Comparison of ENCODE assay signal across 14 cellular contexts in the genomic region with DNA sequence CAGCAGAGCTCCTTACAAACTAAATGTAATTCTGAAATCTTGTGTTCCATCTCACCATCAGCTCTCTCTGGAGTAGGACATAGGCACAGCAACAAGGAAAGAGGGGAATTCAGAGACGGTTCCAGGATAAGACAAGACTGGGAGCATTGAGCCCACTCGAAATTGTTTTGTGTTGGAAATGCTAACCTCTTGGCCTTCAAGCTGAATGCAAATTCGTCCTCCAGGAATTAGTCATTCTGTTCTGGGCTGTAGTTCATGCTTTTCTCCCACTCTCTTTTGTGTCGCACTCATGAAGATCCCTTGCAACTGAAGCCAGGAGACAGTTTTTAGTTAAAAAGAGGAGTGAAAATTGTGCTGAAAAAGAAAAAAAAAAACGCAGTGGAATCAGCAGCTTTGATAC.
DNase-seq lines count a peak whose midpoint lies in the region; ATAC-seq, FAIRE-seq and TF ChIP-seq lines count a peak whose summit lies in the region.
"Had no signal": no experiment of that assay in that cellular context is flagged by ENCODE, and none has a peak within 500 bp of the region (broad histone marks: within the 10 kb centered on the region; RNA-seq: fewer than 3 reads in every experiment).

No MANE protein-coding gene starts in this region.

- 54% methylated on average over 5 of the region's 5 CpGs for WGBS in prostate gland

- H3K9ac ChIP-seq in OCI-LY3 (ENCODE audit: low read length): no peak overlapping the region
- H3K9ac ChIP-seq: parathyroid adenoma had no signal

- peak overlapping the region; percentile 74 for H3K4me2 ChIP-seq in OCI-LY3 (ENCODE audit: low read length)
- H3K4me2 ChIP-seq: A549 had no signal

- no peak for FAIRE-seq in HTR-8/SVneo (lab: Jason Lieb, UNC)
- FAIRE-seq: A549 had no signal

- no peaks in the 10 kb centered on the region for H4K20me1 ChIP-seq in OCI-LY3 (ENCODE audit: insufficient read depth, low read length)

- H2AFZ ChIP-seq in OCI-LY3 (ENCODE audit: low read depth, low read length): no peak overlapping the region
- H2AFZ ChIP-seq: parathyroid adenoma had no signal

- H3K27me3 ChIP-seq in cardiac muscle cell: no peaks in the 10 kb centered on the region
- no peaks in the 10 kb centered on the region for H3K27me3 ChIP-seq in OCI-LY3 (ENCODE audit: low read depth, low read length)
- H3K27me3 ChIP-seq in prostate gland (replicated peaks; ENCODE audit: insufficient read depth): no peaks in the 10 kb centered on the region
- H3K27me3 ChIP-seq: transverse colon had no signal

- H3K9me3 ChIP-seq in cardiac muscle cell (ENCODE audit: low read depth): no peaks in the 10 kb centered on the region
- H3K9me3 ChIP-seq in OCI-LY3 (ENCODE audit: insufficient read depth, low read length): no peaks in the 10 kb centered on the region
- no peaks in the 10 kb centered on the region for H3K9me3 ChIP-seq in prostate gland
- H3K9me3 ChIP-seq: A549, transverse colon had no signal

- intact Hi-C loops in Right ventricle myocardium inferior (cut with DNase I): no loop called here
- intact Hi-C loops in prostate gland (cut with DNase I): no loop called here

- peaks cover 8% of the 10 kb centered on the region for H3K4me1 ChIP-seq in cardiac muscle cell (ENCODE audit: low read depth)
- H3K4me1 ChIP-seq in OCI-LY3 (ENCODE audit: low read length): peaks cover 41% of the 10 kb centered on the region
- no peaks in the 10 kb centered on the region for H3K4me1 ChIP-seq in prostate gland (replicated peaks)
- H3K4me1 ChIP-seq: A549, parathyroid adenoma, transverse colon had no signal

- H3K4me3 ChIP-seq in cardiac muscle cell: no peak overlapping the region
- peak overlapping the region; percentile 42; the same call in 1 of the 2 replicates for H3K4me3 ChIP-seq in OCI-LY3 (ENCODE audit: low read length)
- no peak overlapping the region for H3K4me3 ChIP-seq in prostate gland
- H3K4me3 ChIP-seq: A549, transverse colon had no signal

- DNase-seq in cardiac muscle cell (ENCODE audit: low read depth in 1 of 2, low spot score in 1 of 2) (peak; percentile 13 to 43), Right ventricle myocardium inferior (ENCODE audit: missing footprints) (no peak), HTR-8/SVneo (ENCODE audit: insufficient read length, low spot score) (no peak), prostate gland (ENCODE audit: low spot score) (no peak)
- no peak for DNase-seq in central memory CD4-positive, alpha-beta T cell
- DNase-seq: amygdala, HCEC 1CT, SW 1271, transverse colon had no signal

- no peaks in the 10 kb centered on the region for H3K36me3 ChIP-seq in cardiac muscle cell
- H3K36me3 ChIP-seq in OCI-LY3 (replicated peaks; ENCODE audit: low read depth, low read length): no peaks in the 10 kb centered on the region
- H3K36me3 ChIP-seq in prostate gland: no peaks in the 10 kb centered on the region
- H3K36me3 ChIP-seq: transverse colon had no signal

- ATAC-seq in Right ventricle myocardium inferior (no peak), HG02870 (IDR thresholded peaks at IDR 0.05; ENCODE audit: unreplicated experiment) (peak; percentile 85), GM19467 (IDR thresholded peaks at IDR 0.05; ENCODE audit: unreplicated experiment) (no peak)
- ATAC-seq: A549 had no signal

- no peaks in the 10 kb centered on the region for H3K79me2 ChIP-seq in OCI-LY3 (ENCODE audit: low read length)
- H3K79me2 ChIP-seq: parathyroid adenoma had no signal

- TF ChIP-seq CTCF in cardiac muscle cell (IDR thresholded peaks at IDR 0.05; ENCODE audit: low read depth, low read length) (no peak), OCI-LY3 (IDR thresholded peaks at IDR 0.05; ENCODE audit: low read depth, low read length) (no peak), prostate gland (IDR thresholded peaks at IDR 0.05) (no peak)

- TF ChIP-seq POLR2A in prostate gland (IDR thresholded peaks at IDR 0.05): no peak

- H3K27ac ChIP-seq in cardiac muscle cell (no peak overlapping the region), OCI-LY3 (ENCODE audit: low read length) (no peak overlapping the region), prostate gland (no peak overlapping the region)
- H3K27ac ChIP-seq: A549, parathyroid adenoma, transverse colon had no signal

Comparison
In these comparisons a context has a peak if more than half of its experiments do, and no peak if none do; other contexts are left out.
1. DNase-seq: peak in cardiac muscle cell (2 of 2); none in Right ventricle myocardium inferior (single experiment), HTR-8/SVneo (single experiment), central memory CD4-positive, alpha-beta T cell (single experiment) and prostate gland (single experiment).